15 cellular contexts compared by ENCODE assay signal in genomic region chr9:83430681-83431080, GRCh38.
"Had no signal": no experiment of that assay in that cellular context is flagged by ENCODE, and none has a peak within 500 bp of the region (broad histone marks: within the 10 kb centered on the region; RNA-seq: fewer than 3 reads in every experiment).

No MANE protein-coding gene starts in this region.

- H3K9me3 ChIP-seq: prostate gland, right lobe of liver had no signal

- H3K27ac Mint-ChIP-seq: activated CD8-positive, alpha-beta T cell treated with anti-CD3 and anti-CD28 coated beads for 36 hours; activated naive CD8-positive, alpha-beta T cell treated with anti-CD3 and anti-CD28 coated beads, Interleukin-2, amount 50 U/mL, for 24 hours; activated T-helper 1 cell treated with anti-CD3 and anti-CD28 coated beads, Interleukin-12 subunit alpha, Interleukin-12 subunit beta, Interleukin-2, Interleukin-4 antibody, amounts not matched to agents 30 ng/mL and 10 ng/mL and 1 ng/mL, durations not matched to agents 14 hours and 24 hours and 36 hours; natural killer cell had no signal

- H3K27me3 Mint-ChIP-seq: activated CD8-positive, alpha-beta T cell treated with anti-CD3 and anti-CD28 coated beads for 36 hours; activated naive CD8-positive, alpha-beta T cell treated with anti-CD3 and anti-CD28 coated beads, Interleukin-2, amount 50 U/mL, for 24 hours had no signal

- H3K27me3 ChIP-seq: right lobe of liver had no signal

- H3K4me3 Mint-ChIP-seq: activated CD8-positive, alpha-beta T cell treated with anti-CD3 and anti-CD28 coated beads for 36 hours; activated naive CD8-positive, alpha-beta T cell treated with anti-CD3 and anti-CD28 coated beads, Interleukin-2, amount 50 U/mL, for 24 hours; activated T-helper 1 cell treated with anti-CD3 and anti-CD28 coated beads, Interleukin-12 subunit alpha, Interleukin-12 subunit beta, Interleukin-2, Interleukin-4 antibody, amounts not matched to agents 30 ng/mL and 10 ng/mL and 1 ng/mL, durations not matched to agents 14 hours and 24 hours and 36 hours; natural killer cell had no signal

- H3K9me3 Mint-ChIP-seq: activated CD8-positive, alpha-beta T cell treated with anti-CD3 and anti-CD28 coated beads for 36 hours; activated naive CD8-positive, alpha-beta T cell treated with anti-CD3 and anti-CD28 coated beads, Interleukin-2, amount 50 U/mL, for 24 hours; activated T-helper 1 cell treated with anti-CD3 and anti-CD28 coated beads, Interleukin-12 subunit alpha, Interleukin-12 subunit beta, Interleukin-2, Interleukin-4 antibody, amounts not matched to agents 30 ng/mL and 10 ng/mL and 1 ng/mL, durations not matched to agents 14 hours and 24 hours and 36 hours; natural killer cell had no signal

- H3K4me3 ChIP-seq: prostate gland, right lobe of liver had no signal

- H3K36me3 Mint-ChIP-seq: natural killer cell had no signal

- ATAC-seq: activated CD8-positive, alpha-beta T cell treated with anti-CD3 and anti-CD28 coated beads for 36 hours; activated naive CD8-positive, alpha-beta T cell treated with anti-CD3 and anti-CD28 coated beads, Interleukin-2, amount 50 U/mL, for 24 hours; natural killer cell; right lobe of liver had no signal

- DNase-seq: activated CD4-positive, alpha-beta T cell treated with anti-CD3 and anti-CD28 coated beads for 4 hours; activated CD8-positive, alpha-beta T cell treated with anti-CD3 and anti-CD28 coated beads for 36 hours; activated naive CD4-positive, alpha-beta T cell; activated naive CD8-positive, alpha-beta T cell treated with anti-CD3 and anti-CD28 coated beads, Interleukin-2, amount 50 U/mL, for 24 hours; caudate nucleus; cortex of kidney; effector CD8-positive, alpha-beta T cell; hypothalamus; natural killer cell; occipital lobe; stimulated activated CD4-positive, alpha-beta T cell treated with anti-CD3 and anti-CD28 coated beads, Interleukin-12 subunit alpha, Interleukin-12 subunit beta, amount 100 ng/mL, for 4 hours; stimulated activated naive CD4-positive, alpha-beta T cell had no signal

- H3K36me3 ChIP-seq: prostate gland, right lobe of liver had no signal

- H3K4me1 Mint-ChIP-seq: activated naive CD8-positive, alpha-beta T cell treated with anti-CD3 and anti-CD28 coated beads, Interleukin-2, amount 50 U/mL, for 24 hours; natural killer cell had no signal
